In genomic region chr13:113963376-113963775, GRCh38 we compare ENCODE assay signal across 28 cellular contexts. TPM values are rescaled to one million over a fixed set of nuclear protein-coding genes. Genes with fewer than 3 reads are reported as not detected.
"Had no signal": no experiment of that assay in that cellular context is flagged by ENCODE, and none has a peak within 500 bp of the region (broad histone marks: within the 10 kb centered on the region; RNA-seq: fewer than 3 reads in every experiment).

No MANE protein-coding gene starts in this region.

- ATAC-seq: activated CD8-positive, alpha-beta memory T cell treated with anti-CD3 and anti-CD28 coated beads, Interleukin-2, amount 10 ng/mL, durations not matched to agents 7 days and 5 days; activated CD8-positive, alpha-beta T cell treated with anti-CD3 and anti-CD28 coated beads for 36 hours; activated naive CD8-positive, alpha-beta T cell treated with anti-CD3 and anti-CD28 coated beads, Interleukin-2, amount 50 U/mL, for 24 hours; body of pancreas; heart right ventricle; left lobe of liver; T-cell had no signal

- H3K27me3 Mint-ChIP-seq: activated CD4-positive, alpha-beta T cell treated with anti-CD3 and anti-CD28 coated beads, Interleukin-2, amount 10 ng/mL, durations not matched to agents 7 days and 5 days; activated CD8-positive, alpha-beta memory T cell treated with anti-CD3 and anti-CD28 coated beads, Interleukin-2, amount 10 ng/mL, durations not matched to agents 7 days and 5 days; activated CD8-positive, alpha-beta T cell treated with anti-CD3 and anti-CD28 coated beads for 36 hours; activated naive CD8-positive, alpha-beta T cell treated with anti-CD3 and anti-CD28 coated beads, Interleukin-2, amount 50 U/mL, for 24 hours; dendritic cell treated with granulocyte-macrophage colony-stimulating factor and Interleukin-4, amounts not matched to agents 40 ng/mL and 50 ng/mL, for 4 days; memory B cell; stimulated activated naive CD8-positive, alpha-beta T cell treated with anti-CD3 and anti-CD28 coated beads, Interleukin-15, Interleukin-2, amounts not matched to agents 100 ng/mL and 50 ng/mL, for 24 hours; T-cell had no signal

- H3K27ac ChIP-seq: body of pancreas, cardiac muscle cell, heart right ventricle, thyroid gland, WERI-Rb-1 had no signal

- H3K27ac Mint-ChIP-seq: activated CD4-positive, alpha-beta T cell treated with anti-CD3 and anti-CD28 coated beads, Interleukin-2, amount 10 ng/mL, durations not matched to agents 7 days and 5 days; activated CD8-positive, alpha-beta memory T cell treated with anti-CD3 and anti-CD28 coated beads, Interleukin-2, amount 10 ng/mL, durations not matched to agents 7 days and 5 days; activated CD8-positive, alpha-beta T cell treated with anti-CD3 and anti-CD28 coated beads for 36 hours; activated naive CD8-positive, alpha-beta T cell treated with anti-CD3 and anti-CD28 coated beads, Interleukin-2, amount 50 U/mL, for 24 hours; dendritic cell treated with granulocyte-macrophage colony-stimulating factor and Interleukin-4, amounts not matched to agents 40 ng/mL and 50 ng/mL, for 4 days; memory B cell; stimulated activated naive CD8-positive, alpha-beta T cell treated with anti-CD3 and anti-CD28 coated beads, Interleukin-15, Interleukin-2, amounts not matched to agents 100 ng/mL and 50 ng/mL, for 24 hours; T-cell; T-helper 2 cell treated with Interferon-gamma antibody and Interleukin-4, amounts not matched to agents 5 μg/mL and 100 μg/mL, for 36 hours had no signal

- FAIRE-seq: endometrium, keratinocyte had no signal

- H3K4me3 ChIP-seq: body of pancreas, cardiac muscle cell, heart right ventricle, thyroid gland had no signal

- H3K9me3 Mint-ChIP-seq: T-cell had no signal

- H3K4me1 ChIP-seq: heart right ventricle had no signal

- H3K4me1 Mint-ChIP-seq: activated CD4-positive, alpha-beta T cell treated with anti-CD3 and anti-CD28 coated beads, Interleukin-2, amount 10 ng/mL, durations not matched to agents 7 days and 5 days; activated CD8-positive, alpha-beta memory T cell treated with anti-CD3 and anti-CD28 coated beads, Interleukin-2, amount 10 ng/mL, durations not matched to agents 7 days and 5 days had no signal

- H3K4me3 Mint-ChIP-seq: activated CD4-positive, alpha-beta T cell treated with anti-CD3 and anti-CD28 coated beads, Interleukin-2, amount 10 ng/mL, durations not matched to agents 7 days and 5 days; activated CD8-positive, alpha-beta memory T cell treated with anti-CD3 and anti-CD28 coated beads, Interleukin-2, amount 10 ng/mL, durations not matched to agents 7 days and 5 days; activated CD8-positive, alpha-beta T cell treated with anti-CD3 and anti-CD28 coated beads for 36 hours; activated naive CD8-positive, alpha-beta T cell treated with anti-CD3 and anti-CD28 coated beads, Interleukin-2, amount 50 U/mL, for 24 hours; dendritic cell treated with granulocyte-macrophage colony-stimulating factor and Interleukin-4, amounts not matched to agents 40 ng/mL and 50 ng/mL, for 4 days; memory B cell; stimulated activated naive CD8-positive, alpha-beta T cell treated with anti-CD3 and anti-CD28 coated beads, Interleukin-15, Interleukin-2, amounts not matched to agents 100 ng/mL and 50 ng/mL, for 24 hours; T-cell; T-helper 2 cell treated with Interferon-gamma antibody and Interleukin-4, amounts not matched to agents 5 μg/mL and 100 μg/mL, for 36 hours had no signal

- H3K36me3 ChIP-seq: cardiac muscle cell, heart right ventricle, thyroid gland, WERI-Rb-1 had no signal

- H3K9me3 ChIP-seq: body of pancreas, thyroid gland had no signal

- H3K27me3 ChIP-seq: body of pancreas, cardiac muscle cell, heart right ventricle, thyroid gland had no signal

- DNase-seq: activated CD4-positive, alpha-beta T cell treated with anti-CD3 and anti-CD28 coated beads, Interleukin-2, amount 10 ng/mL, durations not matched to agents 7 days and 5 days; activated CD4-positive, CD25-positive, alpha-beta regulatory T cell treated with anti-CD3 and anti-CD28 coated beads, Interleukin-2, amount 50 U/mL, for 72 hours; activated CD8-positive, alpha-beta memory T cell treated with anti-CD3 and anti-CD28 coated beads, Interleukin-2, amount 10 ng/mL, durations not matched to agents 7 days and 5 days; activated CD8-positive, alpha-beta T cell treated with anti-CD3 and anti-CD28 coated beads for 36 hours; activated effector memory CD4-positive, alpha-beta T cell treated with anti-CD3 and anti-CD28 coated beads, Interleukin-2, amount 50 U/mL, for 16 hours; activated naive CD4-positive, alpha-beta T cell treated with anti-CD3 and anti-CD28 coated beads, Interleukin-2, amount 50 U/mL, for 16 hours; activated naive CD8-positive, alpha-beta T cell treated with anti-CD3 and anti-CD28 coated beads, Interleukin-2, amount 50 U/mL, for 24 hours; activated T-cell treated with anti-CD3 and anti-CD28 coated beads for 4 hours; effector CD4-positive, alpha-beta T cell; occipital lobe; stimulated activated CD4-positive, alpha-beta T cell treated with anti-CD3 and anti-CD28 coated beads, Interleukin-1b, Interleukin-23, amount 100 ng/mL, for 48 hours; substantia nigra; T-cell; thyroid gland; WERI-Rb-1 had no signal

RNA-seq across cellular contexts. Expression of gene C13orf46, which starts 10.5 kb away (rescaled TPM):
- total RNA-seq: cardiac muscle cell, epithelial cell of proximal tubule, myocyte had no signal
- polyA plus RNA-seq: keratinocyte, neural cell had no signal
